Comparison of ENCODE assay signal across 7 cellular contexts in genomic region chr13:28719227-28719562, GRCh38. TPM values are rescaled to one million over a fixed set of nuclear protein-coding genes. Genes with fewer than 3 reads are reported as not detected.
A peak's percentile ranks its signal among the peaks of the same experiment; 100 is the strongest.
DNase-seq lines count a peak whose midpoint lies in the region; ATAC-seq and TF ChIP-seq lines count a peak whose summit lies in the region.

No MANE protein-coding gene starts in this region.

- H3K9me2 ChIP-seq in hepatocyte (replicated peaks; ENCODE audit: insufficient read depth) = no peaks in the 10 kb centered on the region

- no peaks in the 10 kb centered on the region for H3K9me3 Mint-ChIP-seq in activated B cell treated with CpG ODN at 0.5 μM for 24 hours
- H3K9me3 Mint-ChIP-seq in stimulated activated effector memory CD8-positive, alpha-beta T cell treated with anti-CD3 and anti-CD28 coated beads, Interleukin-12 subunit alpha, Interleukin-12 subunit beta, amount 100 ng/mL, for 72 hours = no peaks in the 10 kb centered on the region

- peaks cover 23% of the 10 kb centered on the region for H3K4me1 Mint-ChIP-seq in activated B cell treated with CpG ODN at 0.5 μM for 24 hours
- H3K4me1 Mint-ChIP-seq in stimulated activated effector memory CD8-positive, alpha-beta T cell treated with anti-CD3 and anti-CD28 coated beads, Interleukin-12 subunit alpha, Interleukin-12 subunit beta, amount 100 ng/mL, for 72 hours = peaks cover 31% of the 10 kb centered on the region

- ATAC-seq in activated B cell treated with CpG ODN at 0.5 μM for 24 hours (ENCODE audit: low read depth) (no peak), body of pancreas (no peak), GM21381 (IDR thresholded peaks at IDR 0.05; ENCODE audit: unreplicated experiment) (no peak)
- ATAC-seq in stimulated activated effector memory CD8-positive, alpha-beta T cell treated with anti-CD3 and anti-CD28 coated beads, Interleukin-12 subunit alpha, Interleukin-12 subunit beta, amount 100 ng/mL, for 72 hours = no peak

- peak overlapping the region; percentile 92 for H3K27ac Mint-ChIP-seq in activated B cell treated with CpG ODN at 0.5 μM for 24 hours
- H3K27ac Mint-ChIP-seq in stimulated activated effector memory CD8-positive, alpha-beta T cell treated with anti-CD3 and anti-CD28 coated beads, Interleukin-12 subunit alpha, Interleukin-12 subunit beta, amount 100 ng/mL, for 72 hours = peak overlapping the region; percentile 92

- H3K4me1 ChIP-seq in hepatocyte (ENCODE audit: insufficient read depth) (peaks cover 6% of the 10 kb centered on the region), body of pancreas (peaks cover 18% of the 10 kb centered on the region)

- intact Hi-C loops in activated B cell treated with CpG ODN at 0.5 μM for 24 hours (cut with micrococcal nuclease) (loop anchor here (1.0 to 10.0 kb wide), 9 partner anchors 60 to 1934 kb away; partner anchors contain the start of genes MTIF3, POMP and RPL21), body of pancreas (cut with DNase I) (no loop called here)

- 7% methylated on average over 9 of the region's 9 CpGs for WGBS in hepatocyte (ENCODE audit: low lambda C conversion rate, missing lambda C conversion rate)
- WGBS in body of pancreas, 2 donors = 4 to 12% methylated on average over 9 of the region's 9 CpGs

- H3K36me3 Mint-ChIP-seq in activated B cell treated with CpG ODN at 0.5 μM for 24 hours (ENCODE audit: low read depth) = peaks cover 6% of the 10 kb centered on the region
- peaks cover 8% of the 10 kb centered on the region for H3K36me3 Mint-ChIP-seq in stimulated activated effector memory CD8-positive, alpha-beta T cell treated with anti-CD3 and anti-CD28 coated beads, Interleukin-12 subunit alpha, Interleukin-12 subunit beta, amount 100 ng/mL, for 72 hours

- peak overlapping the region; percentile 89 for H3K4me2 ChIP-seq in hepatocyte

- peak overlapping the region; percentile 60 for H3K27ac ChIP-seq in hepatocyte
- H3K27ac ChIP-seq in body of pancreas = peak overlapping the region in 2 of 4 donors; percentile 84 to 90

- TF ChIP-seq CTCF in activated B cell treated with CpG ODN at 0.5 μM for 24 hours (IDR thresholded peaks at IDR 0.05) (no peak), hepatocyte (IDR thresholded peaks at IDR 0.05; ENCODE audit: poor library complexity) (no peak), body of pancreas (IDR thresholded peaks at IDR 0.05) (no peak)

- CTCF ChIA-PET in HEK293T (lab: Yijun Ruan, JAX) = interaction anchor here (0.5 to 1.0 kb wide), 2 partner anchors 149 to 1328 kb away, joined by 3 to 4 read pairs; no protein-coding TSS in a partner anchor
- CTCF ChIA-PET in activated B cell treated with CpG ODN at 0.5 μM for 24 hours (lab: Charles Lee) = interaction anchor here (1.2 kb wide), 1 partner anchor 14 kb away, joined by 3 read pairs; no protein-coding TSS in a partner anchor

- H3K79me2 ChIP-seq in hepatocyte = peaks cover 3% of the 10 kb centered on the region

- no peaks in the 10 kb centered on the region for H4K20me1 ChIP-seq in hepatocyte (ENCODE audit: insufficient read depth, poor library complexity, severe bottlenecking)

- H3K4me3 Mint-ChIP-seq in activated B cell treated with CpG ODN at 0.5 μM for 24 hours = peak overlapping the region; percentile 92
- peak overlapping the region; percentile 94 for H3K4me3 Mint-ChIP-seq in stimulated activated effector memory CD8-positive, alpha-beta T cell treated with anti-CD3 and anti-CD28 coated beads, Interleukin-12 subunit alpha, Interleukin-12 subunit beta, amount 100 ng/mL, for 72 hours

- H3K9me3 ChIP-seq in hepatocyte (ENCODE audit: low read depth) = no peaks in the 10 kb centered on the region
- no peaks in the 10 kb centered on the region for H3K9me3 ChIP-seq in body of pancreas

- peak overlapping the region; percentile 15 for H3K4me3 ChIP-seq in hepatocyte
- peak overlapping the region in 1 of 2 donors; percentile 40 for H3K4me3 ChIP-seq in body of pancreas

- H3K27me3 Mint-ChIP-seq in activated B cell treated with CpG ODN at 0.5 μM for 24 hours = peaks cover 1% of the 10 kb centered on the region

- no peak for DNase-seq in HEK293T (ENCODE audit: extremely low spot score)
- DNase-seq in activated B cell treated with CpG ODN at 0.5 μM for 24 hours = no peak
- no peak for DNase-seq in hepatocyte (ENCODE audit: low spot score)
- no peak for DNase-seq in stimulated activated effector memory CD8-positive, alpha-beta T cell treated with anti-CD3 and anti-CD28 coated beads, Interleukin-12 subunit alpha, Interleukin-12 subunit beta, amount 100 ng/mL, for 72 hours (ENCODE audit: low spot score in 2 of 2)
- DNase-seq in GF-D8 (lab: John Stamatoyannopoulos, UW) = no peak
- no peak for DNase-seq in body of pancreas

- H2AFZ ChIP-seq in hepatocyte = peak overlapping the region; percentile 85

- POLR2A ChIA-PET in HEK293T (lab: Yijun Ruan, JAX) = interaction anchor here (0.6 to 1.5 kb wide), 6 partner anchors 8 to 71 kb away, joined by 3 to 4 read pairs (median 3); partner anchors contain the start of gene POMP
- POLR2A ChIA-PET in activated B cell treated with CpG ODN at 0.5 μM for 24 hours (lab: Charles Lee) = interaction anchor here (0.5 to 4.3 kb wide), 3 partner anchors 8 to 61 kb away, joined by 3 to 37 read pairs (median 14); partner anchors contain the start of gene POMP

- no peaks in the 10 kb centered on the region for H3K36me3 ChIP-seq in hepatocyte (replicated peaks; ENCODE audit: insufficient read depth, low read depth)
- H3K36me3 ChIP-seq in body of pancreas (replicated peaks in 1 of 2; ENCODE audit: insufficient read depth in 1 of 2, low read depth in 2 of 2) = no peaks in the 10 kb centered on the region

- no peak for TF ChIP-seq POLR2A in body of pancreas (IDR thresholded peaks at IDR 0.05)

- H3K27me3 ChIP-seq in hepatocyte (no peaks in the 10 kb centered on the region), body of pancreas (no peaks in the 10 kb centered on the region)

TF ChIP-seq in HEK293T, 16 proteins besides CTCF, POLR2A, EP300 and RAD21:
- TF ChIP-seq L3MBTL2 (conservative IDR thresholded peaks at IDR 0.05) = peak; percentile 69
- TF ChIP-seq SP1 (IDR thresholded peaks at IDR 0.05) = no peak

RNA-seq across cellular contexts. Expression of gene SLC46A3, which starts 0.4 kb away (rescaled TPM):
- total RNA-seq in activated B cell treated with CpG ODN at 0.5 μM for 24 hours (8.6 and 11.8 TPM in 2 replicates), hepatocyte (48.1 and 48.5 TPM in 2 replicates), body of pancreas (10 to 100 TPM in 1 of 2 donors, 1 to 10 TPM in 1; 6.6 to 11.7 TPM)
- polyA plus RNA-seq in hepatocyte = 21.6 and 27.9 TPM in 2 replicates
